Comparison of ENCODE assay signal across 9 cellular contexts in genomic region chr6:32868257-32868788, GRCh38. TPM values are rescaled to one million over a fixed set of nuclear protein-coding genes. Genes with fewer than 3 reads are reported as not detected.
A peak's percentile ranks its signal among the peaks of the same experiment; 100 is the strongest.
DNase-seq lines count a peak whose midpoint lies in the region; ATAC-seq, FAIRE-seq and TF ChIP-seq lines count a peak whose summit lies in the region.
"Had no signal": no experiment of that assay in that cellular context is flagged by ENCODE, and none has a peak within 500 bp of the region (broad histone marks: within the 10 kb centered on the region; RNA-seq: fewer than 3 reads in every experiment).

No MANE protein-coding gene starts in this region.

- ATAC-seq in GM12878 (peak; percentile 88), GM21381 (IDR thresholded peaks at IDR 0.05; ENCODE audit: unreplicated experiment) (no peak)

- FAIRE-seq in TTC549 (lab: Jason Lieb, UNC): peak; percentile 86
- FAIRE-seq in GM12878 (lab: Jason Lieb, UNC): peak; percentile 86

- H3K9ac ChIP-seq in GM12878 (ENCODE audit: control insufficient read depth, insufficient read depth, low read length): no peak overlapping the region

- H3K36me3 ChIP-seq in GM12878 (ENCODE audit: control insufficient read depth in 2 of 2, insufficient read depth in 2 of 2, low read length in 1 of 2): no peaks in the 10 kb centered on the region

- BruUV-seq in GM12878 (replicated peaks; lab: Mats Ljungman, UMichigan): no TSS peak

- H3K9me3 ChIP-seq in GM12878 (replicated peaks; ENCODE audit: control insufficient read depth, insufficient read depth, low read length): no peaks in the 10 kb centered on the region

- DNase-seq in NCI-H524 (lab: John Stamatoyannopoulos, UW) (peak; percentile 61 to 63), NCI-H524 treated with DMSO at 0.1 percent for 48 hours (lab: John Stamatoyannopoulos, UW) (no peak), NCI-H146 treated with DMSO at 0.1 percent for 48 hours (lab: John Stamatoyannopoulos, UW; ENCODE audit: unreplicated experiment) (peak; percentile 19), GM12878 (ENCODE audit: low read depth, low spot score) (no peak), iPS-NIHi7 (ENCODE audit: extremely low spot score) (peak; percentile 50)
- peak; percentile 90 for DNase-seq in stimulated activated CD4-positive, alpha-beta T cell treated with anti-CD3 and anti-CD28 coated beads, Interleukin-15, amount 100 ng/mL, for 24 hours

- peaks cover 23% of the 10 kb centered on the region for H3K4me1 ChIP-seq in GM12878 (ENCODE audit: control insufficient read depth, insufficient read depth, low read length)

- TF ChIP-seq RAD21 in GM12878 (IDR thresholded peaks at IDR 0.05; ENCODE audit: insufficient read depth, low read depth, low read length): peak; percentile 84

- WGBS in GM12878 (ENCODE audit: insufficient coverage, insufficient replicate concordance, low lambda C conversion rate, missing lambda C conversion rate): 20% methylated on average over 5 of the region's 5 CpGs

- H3K27ac ChIP-seq in GM12878 (ENCODE audit: control insufficient read depth, insufficient read depth): no peak overlapping the region

- TF ChIP-seq CTCF in GM12878 (IDR thresholded peaks at IDR 0.05 in 2 of 3, conservative IDR thresholded peaks at IDR 0.05 in 1 of 3; ENCODE audit: control insufficient read depth in 2 of 3, extremely low read depth in 1 of 3, insufficient read depth in 1 of 3, low read depth in 3 of 3, low read length in 3 of 3): peak; percentile 67 to 85 (median 85)

- POLR2A ChIA-PET in GM12878 (lab: Charles Lee): interaction anchor here (0.9 to 4.1 kb wide), 15 partner anchors 9 to 454 kb away, joined by 3 to 56 read pairs (median 4); partner anchors contain the start of genes PSMB8, PSMB9, TAP1 and TAP2

- H3K79me2 ChIP-seq in GM12878 (ENCODE audit: control insufficient read depth, insufficient read depth, low read length): no peaks in the 10 kb centered on the region

- in situ Hi-C loops in GM12878 (cut with MboI): loop anchor here (5.0 kb wide), 1 partner anchor 456 kb away; no protein-coding TSS in a partner anchor

- H3K4me2 ChIP-seq in GM12878 (ENCODE audit: control insufficient read depth, insufficient read depth): peak overlapping the region; percentile 78; the same call in 1 of the 2 replicates

- SMC1A ChIA-PET in GM12878 (lab: Charles Lee; ENCODE audit: uncharacterized antibody, unreplicated experiment): interaction anchor here (0.6 to 6.7 kb wide), 68 partner anchors 10 to 623 kb away, joined by 3 to 226 read pairs (median 5); partner anchors contain the start of genes HLA-DMA, HLA-DOB, PSMB8 and PSMB9

- no peaks in the 10 kb centered on the region for H4K20me1 ChIP-seq in GM12878 (ENCODE audit: control insufficient read depth, insufficient read depth)

- no peak for TF ChIP-seq POLR2A in GM12878 (IDR thresholded peaks at IDR 0.05; ENCODE audit: low read depth, low read length)

- RAD21 ChIA-PET in GM12878 (lab: Charles Lee; ENCODE audit: unreplicated experiment): interaction anchor here (0.7 to 7.2 kb wide), 43 partner anchors 10 to 455 kb away, joined by 3 to 236 read pairs (median 5); partner anchors contain the start of genes HLA-DMA, HLA-DMB, HLA-DOB and PSMB8

- no peak overlapping the region for H3K4me3 ChIP-seq in GM12878

- CTCF ChIA-PET in GM12878 (lab: Yijun Ruan, JAX): interaction anchor here (0.6 to 6.6 kb wide), 63 partner anchors 10 to 1164 kb away, joined by 3 to 311 read pairs (median 5); partner anchors contain the start of genes BRD2, HLA-DMA, HLA-DOB and HLA-DQA1

- no peaks in the 10 kb centered on the region for H3K27me3 ChIP-seq in GM12878 (replicated peaks in 1 of 2; ENCODE audit: control insufficient read depth in 2 of 2, insufficient read depth in 2 of 2, low read length in 1 of 2)

- TF ChIP-seq EP300 in GM12878 (IDR thresholded peaks at IDR 0.05; ENCODE audit: borderline replicate concordance in 1 of 2, control insufficient read depth in 1 of 2, low read depth in 2 of 2, low read length in 2 of 2): no peak

- intact Hi-C loops in GM12878 (cut with micrococcal nuclease; ENCODE audit: unreplicated experiment): loop anchor here (1.0 to 5.0 kb wide), 6 partner anchors 30 to 456 kb away; partner anchors contain the start of genes HLA-DRA and TAP2

- no peak overlapping the region for H2AFZ ChIP-seq in GM12878 (ENCODE audit: control insufficient read depth, low read depth, low read length)

RNA-seq across cellular contexts. Expression of gene PSMB9, which starts 14.3 kb away (rescaled TPM):
- 21.6 and 24.8 TPM in 2 replicates for total RNA-seq in GM12878 (2013; cell fraction: nucleolus; rRNA removed)
- total RNA-seq in GM12878 (2014; rRNA removed) (251 and 255 TPM in 2 replicates), GM12878 (2014; rRNA removed; fragmentation: Illumina TruSeq; extraction: Trizol) (167 and 171 TPM in 2 replicates), GM12878 (2021) (237 and 271 TPM in 2 replicates)
- 109 TPM for polyA plus RNA-seq in GM12878 (2011; ENCODE audit: low read depth)
- polyA plus RNA-seq in GM12878 (2011; rRNA removed) (253 and 359 TPM in 2 replicates), GM12878 (2014; fragmentation: Illumina TruSeq; extraction: Trizol) (86.8 and 181 TPM in 2 replicates), GM12878 (2014; fragmentation: Nextera tagmentation; extraction: Ambion mirVana) (100 to 1,000 TPM; 202 to 299 TPM), GM12878 (2014; rRNA removed) (341 and 375 TPM in 2 replicates), GM12878 (2016; fragmentation: Nextera tagmentation; extraction: Ambion mirVana) (100 to 1,000 TPM; 483 to 517 TPM)
- 446 and 599 TPM in 2 replicates for polyA plus RNA-seq in GM12878 (2011; cell fraction: cytosol; rRNA removed)
- 215 and 228 TPM in 2 replicates for polyA plus RNA-seq in GM12878 (2011; cell fraction: nucleus; rRNA removed)
- 183 and 244 TPM in 2 replicates for polyA plus RNA-seq in GM12878 (2012)
- 185 and 260 TPM in 2 replicates for polyA minus RNA-seq in GM12878 (2011; rRNA and poly(A)+ RNA removed)
- 78.0 and 81.2 TPM in 2 replicates for polyA minus RNA-seq in GM12878 (2011; cell fraction: cytosol; rRNA and poly(A)+ RNA removed)
- 34.8 and 51.7 TPM in 2 replicates for polyA minus RNA-seq in GM12878 (2011; cell fraction: nucleus; rRNA and poly(A)+ RNA removed)

RNA-seq across cellular contexts. Expression of gene TAP1, which starts 14.8 kb away (rescaled TPM):
- 96.1 and 104 TPM in 2 replicates for total RNA-seq in GM12878 (2013; cell fraction: nucleolus; rRNA removed)
- total RNA-seq in GM12878 (2014; rRNA removed) (179 and 183 TPM in 2 replicates), GM12878 (2014; rRNA removed; fragmentation: Illumina TruSeq; extraction: Trizol) (103 and 108 TPM in 2 replicates), GM12878 (2021) (177 and 194 TPM in 2 replicates)
- 87.7 TPM for polyA plus RNA-seq in GM12878 (2011; ENCODE audit: low read depth)
- polyA plus RNA-seq in GM12878 (2011; rRNA removed) (136 and 198 TPM in 2 replicates), GM12878 (2014; fragmentation: Illumina TruSeq; extraction: Trizol) (107 and 126 TPM in 2 replicates), GM12878 (2014; fragmentation: Nextera tagmentation; extraction: Ambion mirVana) (10 to 100 TPM; 33.4 to 60.0 TPM), GM12878 (2014; rRNA removed) (160 and 161 TPM in 2 replicates), GM12878 (2016; fragmentation: Nextera tagmentation; extraction: Ambion mirVana) (100 to 1,000 TPM; 230 to 249 TPM)
- 194 and 208 TPM in 2 replicates for polyA plus RNA-seq in GM12878 (2011; cell fraction: cytosol; rRNA removed)
- 238 and 367 TPM in 2 replicates for polyA plus RNA-seq in GM12878 (2011; cell fraction: nucleus; rRNA removed)
- 170 and 179 TPM in 2 replicates for polyA plus RNA-seq in GM12878 (2012)
- polyA minus RNA-seq in GM12878 (2011; rRNA and poly(A)+ RNA removed): 154 and 194 TPM in 2 replicates
- 60.6 and 63.3 TPM in 2 replicates for polyA minus RNA-seq in GM12878 (2011; cell fraction: cytosol; rRNA and poly(A)+ RNA removed)
- 62.0 and 67.4 TPM in 2 replicates for polyA minus RNA-seq in GM12878 (2011; cell fraction: nucleus; rRNA and poly(A)+ RNA removed)

RNA-seq across cellular contexts. Expression of gene PSMB8, which starts 24.5 kb away (rescaled TPM):
- 49.6 and 50.1 TPM in 2 replicates for total RNA-seq in GM12878 (2013; cell fraction: nucleolus; rRNA removed)
- 386 and 388 TPM in 2 replicates for total RNA-seq in GM12878 (2014; rRNA removed)
- 311 and 327 TPM in 2 replicates for total RNA-seq in GM12878 (2014; rRNA removed; fragmentation: Illumina TruSeq; extraction: Trizol)
- 366 TPM in 2 replicates for total RNA-seq in GM12878 (2021)
- polyA plus RNA-seq in GM12878 (2011; ENCODE audit: low read depth): 129 TPM
- polyA plus RNA-seq in GM12878 (2011; rRNA removed): 321 and 384 TPM in 2 replicates
- polyA plus RNA-seq in GM12878 (2011; cell fraction: cytosol; rRNA removed): 482 and 548 TPM in 2 replicates
- 310 and 330 TPM in 2 replicates for polyA plus RNA-seq in GM12878 (2011; cell fraction: nucleus; rRNA removed)
- 201 TPM in 2 replicates for polyA plus RNA-seq in GM12878 (2012)
- 272 and 304 TPM in 2 replicates for polyA plus RNA-seq in GM12878 (2014; fragmentation: Illumina TruSeq; extraction: Trizol)
- polyA plus RNA-seq in GM12878 (2014; fragmentation: Nextera tagmentation; extraction: Ambion mirVana): 100 to 1,000 TPM; 353 to 557 TPM
- polyA plus RNA-seq in GM12878 (2014; rRNA removed): 374 and 411 TPM in 2 replicates
- polyA plus RNA-seq in GM12878 (2016; fragmentation: Nextera tagmentation; extraction: Ambion mirVana): 100 to 1,000 TPM; 495 to 538 TPM
- polyA minus RNA-seq in GM12878 (2011; rRNA and poly(A)+ RNA removed): 253 and 255 TPM in 2 replicates
- 49.0 and 55.5 TPM in 2 replicates for polyA minus RNA-seq in GM12878 (2011; cell fraction: cytosol; rRNA and poly(A)+ RNA removed)
- polyA minus RNA-seq in GM12878 (2011; cell fraction: nucleus; rRNA and poly(A)+ RNA removed): 48.2 and 65.3 TPM in 2 replicates

RNA-seq across cellular contexts. Expression of gene TAP2, which starts 29.8 kb away (rescaled TPM):
- 57.5 and 70.6 TPM in 2 replicates for total RNA-seq in GM12878 (2013; cell fraction: nucleolus; rRNA removed)
- 58.1 and 60.3 TPM in 2 replicates for total RNA-seq in GM12878 (2014; rRNA removed)
- total RNA-seq in GM12878 (2014; rRNA removed; fragmentation: Illumina TruSeq; extraction: Trizol): 31.9 and 37.2 TPM in 2 replicates
- 77.2 and 87.3 TPM in 2 replicates for total RNA-seq in GM12878 (2021)
- 17.3 TPM for polyA plus RNA-seq in GM12878 (2011; ENCODE audit: low read depth)
- 25.5 and 38.8 TPM in 2 replicates for polyA plus RNA-seq in GM12878 (2011; rRNA removed)
- 34.8 and 37.7 TPM in 2 replicates for polyA plus RNA-seq in GM12878 (2011; cell fraction: cytosol; rRNA removed)
- 129 and 147 TPM in 2 replicates for polyA plus RNA-seq in GM12878 (2011; cell fraction: nucleus; rRNA removed)
- 31.6 and 38.9 TPM in 2 replicates for polyA plus RNA-seq in GM12878 (2012)
- 45.7 and 47.7 TPM in 2 replicates for polyA plus RNA-seq in GM12878 (2014; fragmentation: Illumina TruSeq; extraction: Trizol)
- 1 to 10 TPM; 5.3 to 6.7 TPM for polyA plus RNA-seq in GM12878 (2014; fragmentation: Nextera tagmentation; extraction: Ambion mirVana)
- polyA plus RNA-seq in GM12878 (2014; rRNA removed): 49.6 and 71.6 TPM in 2 replicates
- 1 to 10 TPM; 8.3 to 9.0 TPM for polyA plus RNA-seq in GM12878 (2016; fragmentation: Nextera tagmentation; extraction: Ambion mirVana)
- 36.8 and 38.2 TPM in 2 replicates for polyA minus RNA-seq in GM12878 (2011; rRNA and poly(A)+ RNA removed)
- polyA minus RNA-seq in GM12878 (2011; cell fraction: cytosol; rRNA and poly(A)+ RNA removed): 9.1 and 12.2 TPM in 2 replicates
- 32.5 and 50.3 TPM in 2 replicates for polyA minus RNA-seq in GM12878 (2011; cell fraction: nucleus; rRNA and poly(A)+ RNA removed)

RNA-seq across cellular contexts. Expression of gene HLA-DOB, which starts 51.5 kb away (rescaled TPM):
- total RNA-seq in GM12878 (2013; cell fraction: nucleolus; rRNA removed): 13.7 and 16.5 TPM in 2 replicates
- total RNA-seq in GM12878 (2014; rRNA removed) (38.4 and 43.5 TPM in 2 replicates), GM12878 (2014; rRNA removed; fragmentation: Illumina TruSeq; extraction: Trizol) (33.3 and 38.1 TPM in 2 replicates), GM12878 (2021) (30.3 and 31.5 TPM in 2 replicates)
- polyA plus RNA-seq in GM12878 (2011; ENCODE audit: low read depth): 62.1 TPM
- polyA plus RNA-seq in GM12878 (2011; rRNA removed) (32.7 and 41.1 TPM in 2 replicates), GM12878 (2014; fragmentation: Illumina TruSeq; extraction: Trizol) (47.8 and 63.6 TPM in 2 replicates), GM12878 (2014; fragmentation: Nextera tagmentation; extraction: Ambion mirVana) (10 to 100 TPM; 75.6 to 79.1 TPM), GM12878 (2014; rRNA removed) (30.6 and 35.5 TPM in 2 replicates), GM12878 (2016; fragmentation: Nextera tagmentation; extraction: Ambion mirVana) (10 to 100 TPM; 27.4 to 29.6 TPM)
- polyA plus RNA-seq in GM12878 (2011; cell fraction: cytosol; rRNA removed): 25.8 and 29.7 TPM in 2 replicates
- 55.6 and 69.1 TPM in 2 replicates for polyA plus RNA-seq in GM12878 (2011; cell fraction: nucleus; rRNA removed)
- polyA plus RNA-seq in GM12878 (2012): 50.2 and 60.2 TPM in 2 replicates
- 13.2 and 15.1 TPM in 2 replicates for polyA minus RNA-seq in GM12878 (2011; rRNA and poly(A)+ RNA removed)
- 1.5 and 3.5 TPM in 2 replicates for polyA minus RNA-seq in GM12878 (2011; cell fraction: cytosol; rRNA and poly(A)+ RNA removed)
- 8.5 and 10.1 TPM in 2 replicates for polyA minus RNA-seq in GM12878 (2011; cell fraction: nucleus; rRNA and poly(A)+ RNA removed)
- total RNA-seq: skeletal muscle tissue had no signal

Comparison
In these comparisons a context has a peak if more than half of its experiments do, and no peak if none do; other contexts are left out.
1. DNase-seq: peak in NCI-H524 (2 of 2), NCI-H146 treated with DMSO at 0.1 percent for 48 hours (single experiment), iPS-NIHi7 (single experiment) and stimulated activated CD4-positive, alpha-beta T cell treated with anti-CD3 and anti-CD28 coated beads, Interleukin-15, amount 100 ng/mL, for 24 hours (single experiment); none in NCI-H524 treated with DMSO at 0.1 percent for 48 hours (single experiment) and GM12878 (single experiment).